In the genomic region with DNA sequence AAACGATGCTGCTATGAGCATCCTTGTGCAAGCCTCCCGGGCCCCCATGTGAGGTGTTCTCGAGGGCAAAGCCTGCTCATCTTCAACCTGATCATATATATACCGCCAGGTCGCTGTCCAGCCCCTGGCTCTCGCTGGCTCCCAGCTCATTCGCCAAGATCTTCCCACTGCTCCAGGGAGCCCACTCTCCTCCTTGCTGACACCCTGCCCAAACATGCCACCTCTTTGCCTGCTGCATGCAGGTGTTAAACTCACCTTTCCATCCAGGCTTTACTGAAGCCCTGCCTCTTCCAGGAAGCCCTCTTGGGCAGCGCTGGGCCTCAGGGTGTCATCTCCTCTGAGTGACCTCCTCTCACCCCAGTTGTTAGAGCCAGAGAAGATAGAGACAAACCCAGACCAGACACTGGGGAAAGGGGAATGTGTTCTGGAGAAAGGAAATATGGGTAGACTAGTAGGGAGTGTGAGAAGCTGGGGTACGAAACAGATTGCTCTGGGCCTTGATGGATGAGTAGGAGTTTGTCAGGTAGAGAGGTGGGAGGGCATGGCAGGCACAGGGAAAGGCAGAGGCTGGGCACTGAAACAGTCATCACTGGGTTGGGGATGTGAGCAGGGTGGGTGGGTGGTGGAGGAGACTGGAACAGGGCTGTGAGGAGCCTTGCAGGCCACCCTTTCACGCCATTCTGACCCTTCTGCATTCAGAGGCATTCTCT, we compare ENCODE assay signal across 16 cellular contexts. TPM values are rescaled to one million over a fixed set of nuclear protein-coding genes. Genes with fewer than 3 reads are reported as not detected.
DNase-seq lines count a peak whose midpoint lies in the region; ATAC-seq and TF ChIP-seq lines count a peak whose summit lies in the region.
"Had no signal": no experiment of that assay in that cellular context is flagged by ENCODE, and none has a peak within 500 bp of the region (broad histone marks: within the 10 kb centered on the region; RNA-seq: fewer than 3 reads in every experiment).

No MANE protein-coding gene starts in this region.

- no peak overlapping the region for H3K4me3 ChIP-seq in CD8-positive, alpha-beta memory T cell (ENCODE audit: low read length)
- H3K4me3 ChIP-seq in RWPE2 (ENCODE audit: severe bottlenecking) (no peak overlapping the region), osteoblast (ENCODE audit: insufficient read depth, low read length) (no peak overlapping the region)
- H3K4me3 ChIP-seq: body of pancreas, lung had no signal

- no peaks in the 10 kb centered on the region for H3K9me3 ChIP-seq in CD8-positive, alpha-beta memory T cell (ENCODE audit: low read length)
- H3K9me3 ChIP-seq in RWPE2 (ENCODE audit: severe bottlenecking) (no peaks in the 10 kb centered on the region), osteoblast (ENCODE audit: low read depth, low read length) (no peaks in the 10 kb centered on the region)
- H3K9me3 ChIP-seq: body of pancreas, esophagus squamous epithelium, suprapubic skin had no signal

- H3K27me3 ChIP-seq in CD8-positive, alpha-beta memory T cell (ENCODE audit: insufficient read depth, low read length, poor library complexity, severe bottlenecking), result peaks cover 29% of the 10 kb centered on the region
- peaks cover 89% of the 10 kb centered on the region for H3K27me3 ChIP-seq in RWPE2 (ENCODE audit: insufficient read depth, poor library complexity, severe bottlenecking)
- peaks cover 78% of the 10 kb centered on the region for H3K27me3 ChIP-seq in osteoblast (ENCODE audit: insufficient read depth, low read length)

- no peak overlapping the region for H2AFZ ChIP-seq in osteoblast (ENCODE audit: low read length)

- no peaks in the 10 kb centered on the region for H3K36me3 Mint-ChIP-seq in CD8-positive, alpha-beta memory T cell
- H3K36me3 Mint-ChIP-seq in endothelial cell (ENCODE audit: low read depth, unreplicated experiment), result peaks cover 3% of the 10 kb centered on the region

- ATAC-seq in RWPE2 (ENCODE audit: low read depth) (peak; percentile 16; the same call in 2 of the 3 replicates), esophagus mucosa (no peak)
- ATAC-seq: body of pancreas had no signal

- DNase-seq in CD8-positive, alpha-beta memory T cell, result no peak
- no peak for DNase-seq in RWPE2 (ENCODE audit: low spot score)
- DNase-seq in endothelial cell (ENCODE audit: low spot score), result no peak
- DNase-seq in osteoblast (ENCODE audit: insufficient read length, low spot score, missing footprints), result peak; percentile 82
- DNase-seq in GM13977 (ENCODE audit: low spot score), result no peak
- DNase-seq in T-helper 9 cell, result no peak
- DNase-seq: activated gamma-delta T cell treated with Interleukin-2 at 50 U/mL for 16 hours; body of pancreas; DMS79; esophagus squamous epithelium; NCI-H1092; NCI-H2107; stimulated activated CD4-positive, alpha-beta T cell treated with anti-CD3 and anti-CD28 coated beads, Interleukin-2, amount 100 ng/mL, for 48 hours had no signal

- H4K20me1 ChIP-seq in osteoblast (ENCODE audit: insufficient read depth, low read length), result no peaks in the 10 kb centered on the region

- no peak overlapping the region for H3K27ac ChIP-seq in CD8-positive, alpha-beta memory T cell (ENCODE audit: low read depth, low read length)
- H3K27ac ChIP-seq in RWPE2 (ENCODE audit: poor library complexity, severe bottlenecking) (no peak overlapping the region), osteoblast (ENCODE audit: low read depth, low read length) (no peak overlapping the region)
- H3K27ac ChIP-seq: body of pancreas, esophagus squamous epithelium, suprapubic skin had no signal

- peaks cover 5% of the 10 kb centered on the region for H3K4me1 ChIP-seq in CD8-positive, alpha-beta memory T cell (ENCODE audit: insufficient read depth, low read length)
- H3K4me1 ChIP-seq in RWPE2 (ENCODE audit: insufficient read depth, poor library complexity, severe bottlenecking), result no peaks in the 10 kb centered on the region
- H3K4me1 ChIP-seq in osteoblast (ENCODE audit: insufficient read depth, low read length), result no peaks in the 10 kb centered on the region

- H3K27me3 Mint-ChIP-seq in CD8-positive, alpha-beta memory T cell, result peaks cover 39 to 72% of the 10 kb centered on the region in 2 donors
- peaks cover 6% of the 10 kb centered on the region for H3K27me3 Mint-ChIP-seq in endothelial cell (ENCODE audit: unreplicated experiment)

- no peaks in the 10 kb centered on the region for H3K79me2 ChIP-seq in osteoblast (ENCODE audit: insufficient read depth, low read length)

- TF ChIP-seq CTCF in RWPE2 (IDR thresholded peaks at IDR 0.05; ENCODE audit: poor library complexity, severe bottlenecking) (no peak), endothelial cell (IDR thresholded peaks at IDR 0.05; ENCODE audit: unreplicated experiment) (no peak), osteoblast (IDR thresholded peaks at IDR 0.05; ENCODE audit: extremely low read depth, low read depth, low read length) (no peak), GM13977 (IDR thresholded peaks at IDR 0.05; ENCODE audit: extremely low read depth, insufficient read depth, missing control alignments) (no peak)

- H3K4me2 ChIP-seq in osteoblast (ENCODE audit: insufficient read depth, low read length), result no peak overlapping the region

- POLR2A ChIA-PET in CD8-positive, alpha-beta memory T cell (lab: Charles Lee), result no interaction called here

- H3K36me3 ChIP-seq in CD8-positive, alpha-beta memory T cell (ENCODE audit: insufficient read depth, low read length), result no peaks in the 10 kb centered on the region
- no peaks in the 10 kb centered on the region for H3K36me3 ChIP-seq in RWPE2 (ENCODE audit: low read depth)
- no peaks in the 10 kb centered on the region for H3K36me3 ChIP-seq in osteoblast (ENCODE audit: insufficient read depth, low read length)
- H3K36me3 ChIP-seq: esophagus squamous epithelium, suprapubic skin had no signal

- H3K4me3 Mint-ChIP-seq in CD8-positive, alpha-beta memory T cell, result peak overlapping the region in 6 of 7 donors; percentile 37 to 83 (median 68)
- H3K4me3 Mint-ChIP-seq in endothelial cell (ENCODE audit: unreplicated experiment), result peak overlapping the region; percentile 89

- no peak overlapping the region for H3K27ac Mint-ChIP-seq in CD8-positive, alpha-beta memory T cell
- H3K27ac Mint-ChIP-seq in endothelial cell (ENCODE audit: unreplicated experiment), result no peak overlapping the region

- peaks cover 7 to 15% (median 10%) of the 10 kb centered on the region in 3 donors for H3K4me1 Mint-ChIP-seq in CD8-positive, alpha-beta memory T cell
- peaks cover 4% of the 10 kb centered on the region for H3K4me1 Mint-ChIP-seq in endothelial cell (ENCODE audit: unreplicated experiment)

- CTCF ChIA-PET in CD8-positive, alpha-beta memory T cell (lab: Charles Lee), result interaction anchor here (0.5 kb wide), 1 partner anchor 102 kb away, joined by 3 read pairs; no protein-coding TSS in a partner anchor

- in situ Hi-C loops in GM13977 (cut with MboI; ENCODE audit: low pct_unique_long_range_greater_than_20kb, low sequenced_read_pairs, unreplicated experiment), result no loop called here

- no peaks in the 10 kb centered on the region for H3K9me3 Mint-ChIP-seq in CD8-positive, alpha-beta memory T cell
- no peaks in the 10 kb centered on the region for H3K9me3 Mint-ChIP-seq in endothelial cell (ENCODE audit: unreplicated experiment)

RNA-seq across cellular contexts. Expression of gene DLGAP4, which starts 1.2 kb away (rescaled TPM):
- total RNA-seq in CD8-positive, alpha-beta memory T cell, result 10 to 100 TPM; 15.5 to 19.1 TPM
- 19.3 TPM for polyA plus RNA-seq in CD8-positive, alpha-beta memory T cell
- total RNA-seq in endothelial cell (ENCODE audit: unreplicated experiment), result 172 TPM
- 17.4 and 18.1 TPM in 2 replicates for total RNA-seq in osteoblast
- total RNA-seq in esophagus mucosa, result 31.5 TPM
